8 cellular contexts compared by ENCODE assay signal in the genomic region with DNA sequence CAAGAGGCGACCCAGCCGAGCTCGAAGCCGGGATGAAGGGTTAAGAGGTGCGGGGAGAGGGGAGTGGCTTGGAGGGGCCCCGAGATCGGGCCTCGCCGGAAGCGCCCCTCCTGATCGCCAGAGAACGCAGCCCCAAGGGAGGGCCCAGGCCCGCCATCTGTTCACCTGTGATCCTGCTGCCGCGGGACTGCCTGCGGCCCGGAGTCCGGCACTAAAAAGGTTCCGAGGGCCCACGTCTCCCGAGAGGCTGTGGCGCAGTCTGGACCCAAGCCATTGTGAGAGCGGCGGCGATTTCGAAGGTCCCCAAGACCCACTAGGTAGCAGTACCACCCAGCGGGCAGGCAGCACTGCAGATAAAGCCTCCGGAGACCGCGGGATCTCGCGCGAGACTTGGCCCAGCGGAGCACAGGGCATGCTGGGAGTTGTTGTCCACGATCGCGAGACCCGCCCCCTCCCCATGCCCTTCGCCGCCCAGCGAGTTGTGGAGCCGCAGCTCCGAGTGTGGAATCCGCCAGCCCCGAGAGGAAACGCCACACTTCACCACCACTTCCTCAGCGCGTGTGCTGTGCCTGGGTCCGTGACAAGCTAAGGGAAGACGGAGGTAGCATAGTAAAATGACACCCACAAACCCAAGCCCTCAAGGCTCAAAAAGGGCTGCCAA. TPM values are rescaled to one million over a fixed set of nuclear protein-coding genes. Genes with fewer than 3 reads are reported as not detected.
A peak's percentile ranks its signal among the peaks of the same experiment; 100 is the strongest.
DNase-seq lines count a peak whose midpoint lies in the region; TF ChIP-seq lines count a peak whose summit lies in the region.

KIAA1191 (minus strand) TSS at position 328 of the 661 bp plus-strand sequence. CDS start 2,256 bp downstream, outside the sequence.

- peak within 1 kb of the TSS; percentile 87 to 91 for H3K9ac ChIP-seq in stomach smooth muscle (ENCODE audit: low read length in 2 of 2)

- H3K9me3 ChIP-seq in HAP-1 = no peaks in the 10 kb centered on the region
- no peaks in the 10 kb centered on the region for H3K9me3 ChIP-seq in MG63
- no peaks in the 10 kb centered on the region for H3K9me3 ChIP-seq in stomach smooth muscle (ENCODE audit: control insufficient read depth in 2 of 2, low read length in 2 of 2)

- H3K4me3 Mint-ChIP-seq in neural crest cell = peak within 1 kb of the TSS; percentile 99

- no peaks in the 10 kb centered on the region for H3K9me3 Mint-ChIP-seq in neural crest cell

- peak within 1 kb of the TSS; percentile 87 for H3K4me3 ChIP-seq in HAP-1
- peak within 1 kb of the TSS; percentile 95 for H3K4me3 ChIP-seq in MG63
- H3K4me3 ChIP-seq in fibroblast of villous mesenchyme (ENCODE audit: low read depth, low read length) = peak within 1 kb of the TSS; percentile 97
- peak within 1 kb of the TSS; percentile 76 to 95 for H3K4me3 ChIP-seq in stomach smooth muscle (ENCODE audit: low read length in 2 of 2)

- peak; percentile 95 for DNase-seq in GDM1 (lab: John Stamatoyannopoulos, UW)
- peak; percentile 87 to 97 for DNase-seq in HAP-1 (ENCODE audit: low spot score in 2 of 2)
- peak; percentile 98 for DNase-seq in MG63
- DNase-seq in SHP77 treated with DMSO at 0.1 percent for 48 hours (lab: John Stamatoyannopoulos, UW) = peak; percentile 66
- peak; percentile 93 for DNase-seq in activated gamma-delta T cell (lab: John Stamatoyannopoulos, UW)
- DNase-seq in fibroblast of villous mesenchyme (ENCODE audit: low read depth) = peak; percentile 94
- DNase-seq in neural crest cell (ENCODE audit: low read depth, low spot score) = peak; percentile 82

- H3K27ac ChIP-seq in stomach smooth muscle (ENCODE audit: low read length) = peak within 1 kb of the TSS; percentile 46

- H3K4me1 Mint-ChIP-seq in neural crest cell = peaks cover 26% of the 10 kb centered on the region

- peaks cover 4% of the 10 kb centered on the region for H3K36me3 Mint-ChIP-seq in neural crest cell (ENCODE audit: low read depth)

- peaks cover 18% of the 10 kb centered on the region for H3K27me3 Mint-ChIP-seq in neural crest cell (ENCODE audit: low read depth)

- no peaks in the 10 kb centered on the region for H3K4me1 ChIP-seq in HAP-1
- peaks cover 35% of the 10 kb centered on the region for H3K4me1 ChIP-seq in stomach smooth muscle (ENCODE audit: control insufficient read depth, insufficient read depth, low read length)

- H3K27me3 ChIP-seq in HAP-1 (ENCODE audit: low read depth) = no peaks in the 10 kb centered on the region
- H3K27me3 ChIP-seq in MG63 = peaks cover 6% of the 10 kb centered on the region
- no peaks in the 10 kb centered on the region for H3K27me3 ChIP-seq in stomach smooth muscle (ENCODE audit: control insufficient read depth in 1 of 2, insufficient read depth in 2 of 2, low read length in 2 of 2)

- H3K36me3 ChIP-seq in HAP-1 (replicated peaks) (peaks cover 25% of the 10 kb centered on the region), MG63 (peaks cover 33% of the 10 kb centered on the region), stomach smooth muscle (ENCODE audit: control insufficient read depth in 2 of 2, insufficient read depth in 2 of 2, low read length in 2 of 2) (peaks cover 3 to 5% of the 10 kb centered on the region in 2 donors)

- peak within 1 kb of the TSS; percentile 99 for H3K27ac Mint-ChIP-seq in neural crest cell (ENCODE audit: unreplicated experiment)

- in situ Hi-C loops in HAP-1 (cut with MboI; ENCODE audit: low sequenced_read_pairs) = no loop called here

- TF ChIP-seq CTCF in fibroblast of villous mesenchyme (IDR thresholded peaks at IDR 0.05; ENCODE audit: insufficient read depth, low read depth, low read length) = peak; percentile 18
- TF ChIP-seq CTCF in neural crest cell (conservative IDR thresholded peaks at IDR 0.05) = no peak

RNA-seq across cellular contexts. Expression of gene KIAA1191, which starts in this region (rescaled TPM):
- 120 and 132 TPM in 2 replicates for total RNA-seq in MG63 (2014; rRNA removed; shearing (Covaris generic); ENCODE audit: low replicate concordance)
- 65.4 and 107 TPM in 2 replicates for total RNA-seq in fibroblast of villous mesenchyme
- total RNA-seq in neural crest cell = 112 and 118 TPM in 2 replicates

Comparison
In these comparisons a context has a peak if more than half of its experiments do, and no peak if none do; other contexts are left out.
1. Peak in every context shown above with its lines: DNase-seq, H3K4me3 ChIP-seq and H3K27ac ChIP-seq.